ENCODE assay signal across 2 cellular contexts in genomic region chr2:47178359-47178758, GRCh38.
TF ChIP-seq lines count a peak whose summit lies in the region.

No MANE protein-coding gene starts in this region.

TF ChIP-seq in IMR-90, 13 proteins besides CTCF, POLR2A, EP300 and RAD21:
- TF ChIP-seq SMC3 (IDR thresholded peaks at IDR 0.05; ENCODE audit: low read depth, low read length): no peak
- no peak for TF ChIP-seq MXI1 (IDR thresholded peaks at IDR 0.05; ENCODE audit: borderline replicate concordance, low read depth, low read length)
- TF ChIP-seq, protein P1, sequence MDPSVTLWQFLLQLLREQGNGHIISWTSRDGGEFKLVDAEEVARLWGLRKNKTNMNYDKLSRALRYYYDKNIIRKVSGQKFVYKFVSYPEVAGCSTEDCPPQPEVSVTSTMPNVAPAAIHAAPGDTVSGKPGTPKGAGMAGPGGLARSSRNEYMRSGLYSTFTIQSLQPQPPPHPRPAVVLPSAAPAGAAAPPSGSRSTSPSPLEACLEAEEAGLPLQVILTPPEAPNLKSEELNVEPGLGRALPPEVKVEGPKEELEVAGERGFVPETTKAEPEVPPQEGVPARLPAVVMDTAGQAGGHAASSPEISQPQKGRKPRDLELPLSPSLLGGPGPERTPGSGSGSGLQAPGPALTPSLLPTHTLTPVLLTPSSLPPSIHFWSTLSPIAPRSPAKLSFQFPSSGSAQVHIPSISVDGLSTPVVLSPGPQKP (IDR thresholded peaks at IDR 0.05; ENCODE audit: borderline replicate concordance, low read depth, low read length): no peak
- no peak for TF ChIP-seq RCOR1 (IDR thresholded peaks at IDR 0.05; ENCODE audit: insufficient replicate concordance, low read length)
- TF ChIP-seq MAZ (IDR thresholded peaks at IDR 0.05; ENCODE audit: borderline replicate concordance, low read depth, low read length): no peak
- TF ChIP-seq RFX5 (IDR thresholded peaks at IDR 0.05; ENCODE audit: low read depth, low read length): no peak
- TF ChIP-seq FOS (IDR thresholded peaks at IDR 0.05; ENCODE audit: low read depth, low read length): no peak
- TF ChIP-seq NFE2L2 (IDR thresholded peaks at IDR 0.05; ENCODE audit: low read depth, low read length): no peak
- TF ChIP-seq, protein P2, sequence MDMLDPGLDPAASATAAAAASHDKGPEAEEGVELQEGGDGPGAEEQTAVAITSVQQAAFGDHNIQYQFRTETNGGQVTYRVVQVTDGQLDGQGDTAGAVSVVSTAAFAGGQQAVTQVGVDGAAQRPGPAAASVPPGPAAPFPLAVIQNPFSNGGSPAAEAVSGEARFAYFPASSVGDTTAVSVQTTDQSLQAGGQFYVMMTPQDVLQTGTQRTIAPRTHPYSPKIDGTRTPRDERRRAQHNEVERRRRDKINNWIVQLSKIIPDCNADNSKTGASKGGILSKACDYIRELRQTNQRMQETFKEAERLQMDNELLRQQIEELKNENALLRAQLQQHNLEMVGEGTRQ (IDR thresholded peaks at IDR 0.05; ENCODE audit: low read depth, low read length): no peak
- no peak for TF ChIP-seq BHLHE40 (IDR thresholded peaks at IDR 0.05; ENCODE audit: low read depth, low read length)
- TF ChIP-seq MAFK (IDR thresholded peaks at IDR 0.05; ENCODE audit: low read depth, low read length): no peak
- no peak for TF ChIP-seq CEBPB (IDR thresholded peaks at IDR 0.05; ENCODE audit: low read depth, low read length)
- TF ChIP-seq CHD1 (IDR thresholded peaks at IDR 0.05; ENCODE audit: low read depth, low read length): no peak
TF ChIP-seq in IMR-90: peak in this region for 0.

TF ChIP-seq in H1, 55 proteins besides CTCF, POLR2A, EP300 and RAD21:
- TF ChIP-seq YY1 (IDR thresholded peaks at IDR 0.05; ENCODE audit: low read depth, low read length) (no peak), RBBP5 (IDR thresholded peaks at IDR 0.05; ENCODE audit: borderline replicate concordance, low read depth, low read length) (no peak), CEBPB (IDR thresholded peaks at IDR 0.05; ENCODE audit: low read depth, low read length) (no peak), SP2 (IDR thresholded peaks at IDR 0.05; ENCODE audit: low read length) (no peak), NANOG (IDR thresholded peaks at IDR 0.05; ENCODE audit: insufficient read depth, low read depth, low read length, poor library complexity, severe bottlenecking) (no peak), KDM5A (IDR thresholded peaks at IDR 0.05; ENCODE audit: low read length) (no peak), CTBP2 (IDR thresholded peaks at IDR 0.05; ENCODE audit: borderline replicate concordance, insufficient read depth, insufficient read length, low read length) (no peak), CHD2 (IDR thresholded peaks at IDR 0.05; ENCODE audit: low read length) (no peak), CHD1 (IDR thresholded peaks at IDR 0.05; ENCODE audit: low read depth, low read length) (no peak), POU5F1 (IDR thresholded peaks at IDR 0.05; ENCODE audit: low read depth, low read length) (no peak)
